ENCODE assay signal across 19 cellular contexts in genomic region chr3:132669256-132669777, GRCh38. TPM values are rescaled to one million over a fixed set of nuclear protein-coding genes. Genes with fewer than 3 reads are reported as not detected.
DNase-seq lines count a peak whose midpoint lies in the region; ATAC-seq and TF ChIP-seq lines count a peak whose summit lies in the region.
"Had no signal": no experiment of that assay in that cellular context is flagged by ENCODE, and none has a peak within 500 bp of the region (broad histone marks: within the 10 kb centered on the region; RNA-seq: fewer than 3 reads in every experiment).

No MANE protein-coding gene starts in this region.

- CTCF ChIA-PET in RWPE1 (lab: Yijun Ruan, JAX) = interaction anchor here (0.7 to 1.5 kb wide), 2 partner anchors 14 to 1152 kb away, joined by 4 to 5 read pairs; no protein-coding TSS in a partner anchor
- CTCF ChIA-PET in GM10248 (lab: Yijun Ruan, JAX) = interaction anchor here (1.0 to 4.2 kb wide), 4 partner anchors 11 to 133 kb away, joined by 3 to 15 read pairs (median 6); no protein-coding TSS in a partner anchor

- DNase-seq in Right ventricle myocardium inferior (ENCODE audit: missing footprints) (peak; percentile 44), left ventricle myocardium superior (no peak), RWPE1 (ENCODE audit: low spot score) (no peak), epithelial cell of prostate (ENCODE audit: low read depth, low spot score) (no peak), transverse colon (no peak), GM10248 (ENCODE audit: extremely low spot score) (no peak)
- no peak for DNase-seq in activated CD4-positive, CD25-positive, alpha-beta regulatory T cell treated with anti-CD3 and anti-CD28 coated beads, Interleukin-2, amount 50 U/mL, for 72 hours
- DNase-seq: DND-41, GDM1, KG1, MG63, NCI-H1048, NCI-H1436, NCI-H1930, NCI-H345, PC-3, RPMI8226 had no signal

- no peak for TF ChIP-seq EP300 in transverse colon (IDR thresholded peaks at IDR 0.05; ENCODE audit: low read depth)

- POLR2A ChIA-PET in RWPE1 (lab: Yijun Ruan, JAX; ENCODE audit: low non-redundant PET) = no interaction called here
- POLR2A ChIA-PET in GM10248 (lab: Yijun Ruan, JAX) = no interaction called here

- peak overlapping the region; percentile 64 for H3K27ac ChIP-seq in RWPE1
- H3K27ac ChIP-seq in epithelial cell of prostate = peak overlapping the region; percentile 6
- H3K27ac ChIP-seq in transverse colon = no peak overlapping the region
- H3K27ac ChIP-seq: C4-2B had no signal

- no peak overlapping the region for H3K4me3 ChIP-seq in transverse colon
- H3K4me3 ChIP-seq: MG63 had no signal

- intact Hi-C loops in Right ventricle myocardium inferior (cut with DNase I) = no loop called here
- intact Hi-C loops in left ventricle myocardium superior (cut with micrococcal nuclease) = no loop called here
- intact Hi-C loops in transverse colon (cut with DNase I; ENCODE audit: low total_unique reads) = no loop called here

- no peak for TF ChIP-seq POLR2A in transverse colon (IDR thresholded peaks at IDR 0.05)

- WGBS in transverse colon (ENCODE audit: low coverage in 1 of 2), 2 donors = 79 to 94% methylated on average over 5 of the region's 5 CpGs

- ATAC-seq in Right ventricle myocardium inferior (no peak), left ventricle myocardium superior (no peak), GM18861 (IDR thresholded peaks at IDR 0.05; ENCODE audit: unreplicated experiment) (no peak)
- ATAC-seq: PC-3 had no signal

- no peaks in the 10 kb centered on the region for H3K9me3 ChIP-seq in transverse colon
- H3K9me3 ChIP-seq: MG63 had no signal

- no peaks in the 10 kb centered on the region for H3K27me3 ChIP-seq in transverse colon
- H3K27me3 ChIP-seq: MG63 had no signal

- H3K36me3 ChIP-seq in transverse colon = peaks cover 0 to 30% (median 4%) of the 10 kb centered on the region in 4 donors

- in situ Hi-C loops in transverse colon (cut with MboI; ENCODE audit: low pct_ligation_motif_present in 1 of 4, low pct_unique_long_range_greater_than_20kb in 1 of 4, low sequenced_read_pairs in 3 of 4) = no loop called here

- TF ChIP-seq CTCF in RWPE1 (conservative IDR thresholded peaks at IDR 0.05; ENCODE audit: low read depth) = no peak
- TF ChIP-seq CTCF in transverse colon (IDR thresholded peaks at IDR 0.05) = no peak
- TF ChIP-seq CTCF in GM10248 (IDR thresholded peaks at IDR 0.05; ENCODE audit: control extremely low read depth, extremely low read depth, low read depth, missing control alignments) = no peak

- no peaks in the 10 kb centered on the region for H3K4me1 ChIP-seq in transverse colon

RNA-seq across cellular contexts. Expression of gene UBA5, which starts 9.2 kb away (rescaled TPM):
- 36.0 TPM for total RNA-seq in Right ventricle myocardium inferior
- 38.3 TPM for total RNA-seq in left ventricle myocardium superior
- total RNA-seq in transverse colon = 10 to 100 TPM; 25.7 to 45.3 (median 33.4) TPM

RNA-seq across cellular contexts. Expression of gene ACAD11, which starts 9.7 kb away (rescaled TPM):
- total RNA-seq in Right ventricle myocardium inferior = 14.5 TPM
- 16.8 TPM for total RNA-seq in left ventricle myocardium superior
- total RNA-seq in transverse colon = 10 to 100 TPM; 10.2 to 56.7 (median 20.9) TPM

RNA-seq across cellular contexts. Expression of gene NPHP3, which starts 52.9 kb away (rescaled TPM):
- 8.1 TPM for total RNA-seq in Right ventricle myocardium inferior
- 9.2 TPM for total RNA-seq in left ventricle myocardium superior
- total RNA-seq in transverse colon = 10 to 100 TPM; 40.1 to 83.0 (median 64.7) TPM

Comparison
In these comparisons a context has a peak if more than half of its experiments do, and no peak if none do; other contexts are left out.
1. H3K27ac ChIP-seq: peak in RWPE1 (single experiment) and epithelial cell of prostate (single experiment); none in transverse colon (0 of 4).